Comparison of ENCODE assay signal across 8 cellular contexts in the genomic region with DNA sequence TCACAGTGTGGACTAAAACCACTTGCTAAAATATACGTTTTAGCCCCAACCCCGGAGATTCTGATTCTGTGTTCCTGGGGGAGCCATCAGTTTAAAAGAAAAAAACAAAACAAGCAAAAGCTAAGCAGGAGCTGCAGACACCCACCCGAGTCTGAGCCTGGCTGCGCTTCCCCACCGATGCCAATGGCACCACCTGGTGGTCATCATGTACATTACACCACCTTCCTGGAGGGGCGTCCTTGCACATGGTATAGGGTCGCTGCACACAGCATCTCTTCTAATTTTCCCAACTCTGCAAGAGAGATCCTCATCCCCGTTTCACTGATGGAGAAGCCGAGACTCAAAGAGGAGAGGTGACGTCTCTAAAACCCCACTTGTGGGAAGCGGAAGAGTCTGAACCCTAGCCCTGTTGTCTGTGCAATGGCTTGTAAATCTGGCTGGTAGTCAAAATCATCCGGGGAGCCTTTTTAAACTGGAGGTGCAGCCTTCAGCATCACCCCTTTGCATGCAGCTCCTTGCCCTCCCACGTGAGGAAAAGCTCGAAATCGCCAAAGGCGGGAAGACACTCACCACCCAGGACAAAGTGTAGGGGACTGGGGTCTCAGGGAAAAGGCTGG. TPM values are rescaled to one million over a fixed set of nuclear protein-coding genes. Genes with fewer than 3 reads are reported as not detected.
DNase-seq lines count a peak whose midpoint lies in the region; ATAC-seq, FAIRE-seq and TF ChIP-seq lines count a peak whose summit lies in the region.

No MANE protein-coding gene starts in this region.

- POLR2A ChIA-PET in activated CD8-positive, alpha-beta T cell treated with anti-CD3 and anti-CD28 coated beads for 36 hours (lab: Charles Lee): interaction anchor here (0.7 kb wide), 1 partner anchor 161 kb away, joined by 3 read pairs; no protein-coding TSS in a partner anchor
- POLR2A ChIA-PET in endothelial cell of umbilical vein (lab: Charles Lee): no interaction called here

- H3K9me3 Mint-ChIP-seq in activated CD8-positive, alpha-beta T cell treated with anti-CD3 and anti-CD28 coated beads for 36 hours: no peaks in the 10 kb centered on the region

- H3K4me1 ChIP-seq in GM23248 (ENCODE audit: insufficient read depth) (0 out of 2 replicates have a peak, but pooled peaks cover 3% of the 10 kb centered on the region), endothelial cell of umbilical vein (ENCODE audit: control insufficient read depth, extremely low read depth, insufficient read depth, low read length) (no peaks in the 10 kb centered on the region)

- H3K9me3 ChIP-seq in GM23248 (ENCODE audit: low read depth): no peaks in the 10 kb centered on the region
- no peaks in the 10 kb centered on the region for H3K9me3 ChIP-seq in endothelial cell of umbilical vein (replicated peaks; ENCODE audit: control insufficient read depth, insufficient read depth, low read length)

- FAIRE-seq in endothelial cell of umbilical vein (lab: Jason Lieb, UNC): peak; percentile 94

- no peak overlapping the region for H2AFZ ChIP-seq in GM23248
- H2AFZ ChIP-seq in endothelial cell of umbilical vein (ENCODE audit: low read depth, low read length): no peak overlapping the region

- CTCF ChIA-PET in activated CD8-positive, alpha-beta T cell treated with anti-CD3 and anti-CD28 coated beads for 36 hours (lab: Charles Lee): interaction anchor here (0.6 to 6.2 kb wide), 21 partner anchors 11 to 345 kb away, joined by 3 to 30 read pairs (median 3); no protein-coding TSS in a partner anchor
- CTCF ChIA-PET in endothelial cell of umbilical vein (lab: Charles Lee): interaction anchor here (0.6 to 4.6 kb wide), 15 partner anchors 9 to 346 kb away, joined by 3 to 35 read pairs (median 4); partner anchors contain the start of gene RASGEF1C

- no peak overlapping the region for H3K4me3 ChIP-seq in GM23248
- H3K4me3 ChIP-seq in endothelial cell of umbilical vein (replicated peaks in 1 of 3; ENCODE audit: insufficient read depth in 1 of 3, low read depth in 1 of 3, low read length in 3 of 3): no peak overlapping the region

- in situ Hi-C loops in GM23248 (cut with MboI): no loop called here

- H3K27me3 Mint-ChIP-seq in activated CD8-positive, alpha-beta T cell treated with anti-CD3 and anti-CD28 coated beads for 36 hours: peaks cover 10% of the 10 kb centered on the region

- dilution Hi-C loops in endothelial cell of umbilical vein (cut with MboI; ENCODE audit: extremely low pct_ligation_motif_present, low sequenced_read_pairs): no loop called here

- peak; percentile 94 for ATAC-seq in activated CD8-positive, alpha-beta T cell treated with anti-CD3 and anti-CD28 coated beads for 36 hours
- no peak for ATAC-seq in HG03520 (IDR thresholded peaks at IDR 0.05; ENCODE audit: unreplicated experiment)

- intact Hi-C loops in activated CD8-positive, alpha-beta T cell treated with anti-CD3 and anti-CD28 coated beads for 36 hours (cut with micrococcal nuclease): loop anchor here (5.0 kb wide), 2 partner anchors 179 to 244 kb away; partner anchors contain the start of gene MAPK9
- intact Hi-C loops in endothelial cell of umbilical vein (cut with micrococcal nuclease): loop anchor here (1.0 to 5.0 kb wide), 5 partner anchors 119 to 345 kb away; partner anchors contain the start of gene GFPT2

- no peaks in the 10 kb centered on the region for H3K9me1 ChIP-seq in endothelial cell of umbilical vein (replicated peaks; ENCODE audit: control insufficient read depth, extremely low read depth, insufficient read depth, low read length)

- DNase-seq in COLO668 (lab: John Stamatoyannopoulos, UW; ENCODE audit: unreplicated experiment) (peak; percentile 18), GM23248 (peak; percentile 68), NCI-H345 treated with DMSO at 0.1 percent for 48 hours (lab: John Stamatoyannopoulos, UW; ENCODE audit: unreplicated experiment) (peak; percentile 21), endothelial cell of umbilical vein (ENCODE audit: low read depth, low spot score) (peak; percentile 50), middle frontal gyrus (ENCODE audit: extremely low spot score, low spot score) (peak; percentile 31)
- DNase-seq in activated CD8-positive, alpha-beta T cell treated with anti-CD3 and anti-CD28 coated beads for 36 hours: peak; percentile 66
- peak; percentile 16 to 37 for DNase-seq in stimulated activated CD8-positive, alpha-beta memory T cell treated with anti-CD3 and anti-CD28 coated beads, Interleukin-2, amount 100 ng/mL, for 48 hours (ENCODE audit: low read depth in 2 of 2)

- H3K4me2 ChIP-seq in GM23248 (ENCODE audit: unreplicated experiment) (no peak overlapping the region), endothelial cell of umbilical vein (ENCODE audit: insufficient read depth, low read length) (no peak overlapping the region)

- no peak overlapping the region for H3K9ac ChIP-seq in GM23248
- no peak overlapping the region for H3K9ac ChIP-seq in endothelial cell of umbilical vein (replicated peaks; ENCODE audit: extremely low read depth, insufficient read depth, low read length)

- 20% methylated on average over 16 of the region's 16 CpGs for WGBS in GM23248 (ENCODE audit: low coverage in 1 of 2, low lambda C conversion rate in 2 of 2, missing lambda C conversion rate in 2 of 2), 2 experiments

- TF ChIP-seq CTCF in activated CD8-positive, alpha-beta T cell treated with anti-CD3 and anti-CD28 coated beads for 36 hours (IDR thresholded peaks at IDR 0.05): peak; percentile 94
- TF ChIP-seq CTCF in endothelial cell of umbilical vein (IDR thresholded peaks at IDR 0.05; ENCODE audit: extremely low read depth in 1 of 2, insufficient read depth in 1 of 2, low read depth in 1 of 2, low read length in 2 of 2): peak; percentile 86

- H3K36me3 Mint-ChIP-seq in activated CD8-positive, alpha-beta T cell treated with anti-CD3 and anti-CD28 coated beads for 36 hours (ENCODE audit: low read depth): no peaks in the 10 kb centered on the region

- no peak overlapping the region for H3K4me3 Mint-ChIP-seq in activated CD8-positive, alpha-beta T cell treated with anti-CD3 and anti-CD28 coated beads for 36 hours

- no peaks in the 10 kb centered on the region for H3K9me2 ChIP-seq in GM23248 (ENCODE audit: insufficient read depth)

- H3K27ac ChIP-seq in GM23248 (no peak overlapping the region), endothelial cell of umbilical vein (ENCODE audit: insufficient read depth, low read depth, low read length) (no peak overlapping the region)

- H3K27me3 ChIP-seq in GM23248 (replicated peaks; ENCODE audit: insufficient read depth) (no peaks in the 10 kb centered on the region; the same call in 1 of the 2 replicates), endothelial cell of umbilical vein (ENCODE audit: control insufficient read depth in 2 of 2, insufficient read depth in 2 of 2, low read length in 2 of 2) (peaks cover 0 to 2% of the 10 kb centered on the region in 2 experiments)

- H3K79me2 ChIP-seq in GM23248 (ENCODE audit: insufficient read depth): no peaks in the 10 kb centered on the region
- no peaks in the 10 kb centered on the region for H3K79me2 ChIP-seq in endothelial cell of umbilical vein (ENCODE audit: control insufficient read depth, insufficient read depth, low read length)

- H3K36me3 ChIP-seq in GM23248 (ENCODE audit: low read depth): no peaks in the 10 kb centered on the region
- no peaks in the 10 kb centered on the region for H3K36me3 ChIP-seq in endothelial cell of umbilical vein (ENCODE audit: control insufficient read depth in 2 of 2, extremely low read depth in 1 of 2, insufficient read depth in 2 of 2, low read length in 2 of 2)

- no peaks in the 10 kb centered on the region for H3K4me1 Mint-ChIP-seq in activated CD8-positive, alpha-beta T cell treated with anti-CD3 and anti-CD28 coated beads for 36 hours (ENCODE audit: low read depth)

- H3F3A ChIP-seq in GM23248 (ENCODE audit: insufficient read depth): no peaks in the 10 kb centered on the region

- TF ChIP-seq POLR2A in endothelial cell of umbilical vein (IDR thresholded peaks at IDR 0.05; ENCODE audit: low read depth, low read length): no peak

- BruUV-seq in endothelial cell of umbilical vein (replicated peaks; lab: Mats Ljungman, UMichigan): no TSS peak

- H4K20me1 ChIP-seq in GM23248 (ENCODE audit: insufficient read depth): no peaks in the 10 kb centered on the region
- H4K20me1 ChIP-seq in endothelial cell of umbilical vein (replicated peaks; ENCODE audit: control insufficient read depth, extremely low read depth, insufficient read depth, low read length): no peaks in the 10 kb centered on the region

- no peak overlapping the region for H3K27ac Mint-ChIP-seq in activated CD8-positive, alpha-beta T cell treated with anti-CD3 and anti-CD28 coated beads for 36 hours

TF ChIP-seq in endothelial cell of umbilical vein, 7 proteins besides CTCF, POLR2A, EP300 and RAD21:
- TF ChIP-seq FOS (IDR thresholded peaks at IDR 0.05; ENCODE audit: borderline replicate concordance, insufficient read depth, low read length): no peak
- no peak for TF ChIP-seq GATA2 (IDR thresholded peaks at IDR 0.05; ENCODE audit: insufficient read depth, insufficient read length, low read depth, low read length)
- no peak for TF ChIP-seq MYC (IDR thresholded peaks at IDR 0.05; ENCODE audit: low read depth, low read length)
- TF ChIP-seq, protein P1, sequence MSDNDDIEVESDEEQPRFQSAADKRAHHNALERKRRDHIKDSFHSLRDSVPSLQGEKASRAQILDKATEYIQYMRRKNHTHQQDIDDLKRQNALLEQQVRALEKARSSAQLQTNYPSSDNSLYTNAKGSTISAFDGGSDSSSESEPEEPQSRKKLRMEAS (IDR thresholded peaks at IDR 0.05; ENCODE audit: insufficient read depth, insufficient read length): no peak
- TF ChIP-seq JUN (IDR thresholded peaks at IDR 0.05; ENCODE audit: borderline replicate concordance, insufficient read depth, insufficient read length, low read depth): no peak
- no peak for TF ChIP-seq POLR2AphosphoS5 (IDR thresholded peaks at IDR 0.05; ENCODE audit: insufficient read depth, low read depth, low read length)
- no peak for TF ChIP-seq EZH2 (IDR thresholded peaks at IDR 0.05; ENCODE audit: borderline replicate concordance, low read depth, low read length, severe bottlenecking)

RNA-seq across cellular contexts. Expression of gene CNOT6, which starts 23.1 kb away (rescaled TPM):
- total RNA-seq in GM23248 (2014; rRNA removed; shearing (Covaris generic)): 7.7 and 7.8 TPM in 2 replicates
- polyA plus RNA-seq in GM23248 (2016; fragmentation: Nextera tagmentation; extraction: Ambion mirVana) (5.3 and 5.4 TPM in 2 replicates), endothelial cell of umbilical vein (6.2 and 9.2 TPM in 2 replicates)
- total RNA-seq in activated CD8-positive, alpha-beta T cell treated with anti-CD3 and anti-CD28 coated beads for 36 hours: 10 to 100 TPM; 28.4 to 30.4 TPM
- total RNA-seq in endothelial cell of umbilical vein: 33.8 and 35.5 TPM in 2 replicates
- polyA plus RNA-seq in endothelial cell of umbilical vein (2011; cell fraction: cytosol; rRNA removed): 11.0 and 11.1 TPM in 2 replicates
- 13.4 and 17.1 TPM in 2 replicates for polyA plus RNA-seq in endothelial cell of umbilical vein (2011; cell fraction: nucleus; rRNA removed)
- polyA plus RNA-seq in endothelial cell of umbilical vein (2012): 10.4 and 22.3 TPM in 2 replicates
- polyA minus RNA-seq in endothelial cell of umbilical vein: 16.0 and 23.5 TPM in 2 replicates
- 20.5 TPM for polyA minus RNA-seq in endothelial cell of umbilical vein (2011; cell fraction: cytosol; rRNA and poly(A)+ RNA removed)
- polyA minus RNA-seq in endothelial cell of umbilical vein (2011; cell fraction: nucleus; rRNA and poly(A)+ RNA removed): 14.2 and 23.5 TPM in 2 replicates

Comparison
In these comparisons a context has a peak if more than half of its experiments do, and no peak if none do; other contexts are left out.
1. DNase-seq: peak in every context shown above with its lines; median percentile 68 in GM23248; 66 in activated CD8-positive, alpha-beta T cell treated with anti-CD3 and anti-CD28 coated beads for 36 hours; 50 in endothelial cell of umbilical vein; 31 in middle frontal gyrus; 26 in stimulated activated CD8-positive, alpha-beta memory T cell treated with anti-CD3 and anti-CD28 coated beads, Interleukin-2, amount 100 ng/mL, for 48 hours; 21 in NCI-H345 treated with DMSO at 0.1 percent for 48 hours; 18 in COLO668.